In the genomic region with DNA sequence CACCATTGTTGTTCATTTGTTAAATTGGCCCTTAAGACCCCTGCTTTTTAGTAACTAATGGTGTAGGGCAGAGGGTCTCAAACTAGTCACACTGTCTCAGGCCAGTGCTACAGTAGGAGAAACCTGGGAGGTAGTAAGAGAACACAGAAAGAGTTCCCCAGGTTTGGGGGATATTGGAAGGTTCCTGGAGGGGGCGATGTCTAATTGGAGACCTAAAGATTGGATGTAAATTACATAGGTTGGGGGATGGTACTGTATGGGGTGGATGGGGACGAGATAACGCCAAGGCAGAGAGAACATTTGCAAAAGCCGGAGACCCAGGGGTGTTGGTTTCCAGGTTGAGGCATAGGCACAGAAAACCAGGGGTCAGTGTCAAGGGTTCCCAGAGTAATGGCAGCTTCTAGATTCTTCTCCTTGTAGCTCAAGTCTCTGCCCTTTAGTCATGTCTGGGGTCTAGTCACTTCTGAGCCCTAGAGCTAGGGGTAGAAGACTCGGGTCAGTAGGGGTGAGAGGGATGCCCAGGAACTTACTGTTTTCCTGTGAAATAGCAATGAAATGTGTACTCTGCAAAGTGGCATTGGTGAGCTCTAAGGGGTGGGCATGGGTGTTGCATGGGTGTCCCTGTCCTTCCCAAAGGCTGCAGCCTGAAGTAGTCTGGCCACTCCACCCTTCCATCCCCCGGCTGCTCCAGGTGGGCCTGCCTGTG, we compare ENCODE assay signal across 10 cellular contexts. TPM values are rescaled to one million over a fixed set of nuclear protein-coding genes. Genes with fewer than 3 reads are reported as not detected.
DNase-seq lines count a peak whose midpoint lies in the region; ATAC-seq and TF ChIP-seq lines count a peak whose summit lies in the region.
"Had no signal": no experiment of that assay in that cellular context is flagged by ENCODE, and none has a peak within 500 bp of the region (broad histone marks: within the 10 kb centered on the region; RNA-seq: fewer than 3 reads in every experiment).

No MANE protein-coding gene starts in this region.

- DNase-seq in Calu3: no peak
- no peak for DNase-seq in Panc1 (ENCODE audit: low read depth, low spot score)
- DNase-seq in effector memory CD4-positive, alpha-beta T cell: no peak
- no peak for DNase-seq in trophoblast cell
- no peak for DNase-seq in erythroblast (lab: John Stamatoyannopoulos, UW)
- DNase-seq in iPS-NIHi7 (ENCODE audit: extremely low spot score): no peak
- no peak for DNase-seq in Ammon's horn (ENCODE audit: low spot score)
- DNase-seq: NCI-H748 treated with DMSO at 0.1 percent for 48 hours had no signal

- H3K4me1 ChIP-seq in Panc1 (ENCODE audit: control insufficient read depth, insufficient read depth, low read length): peaks cover 16% of the 10 kb centered on the region
- H3K4me1 ChIP-seq in effector memory CD4-positive, alpha-beta T cell (ENCODE audit: control insufficient read depth, insufficient read depth, low read length, poor library complexity, severe bottlenecking): peaks cover 95% of the 10 kb centered on the region
- peaks cover 37 to 47% of the 10 kb centered on the region in 2 experiments for H3K4me1 ChIP-seq in trophoblast cell (ENCODE audit: control insufficient read depth in 1 of 2, insufficient read depth in 2 of 2, low read length in 2 of 2)

- peaks cover 9% of the 10 kb centered on the region for H3K36me3 Mint-ChIP-seq in Calu3 (ENCODE audit: insufficient read depth, unreplicated experiment)

- no peak overlapping the region for H3K23ac ChIP-seq in trophoblast cell (ENCODE audit: low read length)

- H2BK120ac ChIP-seq in trophoblast cell (ENCODE audit: insufficient read depth, low read length, poor library complexity): no peak overlapping the region

- TF ChIP-seq CTCF in Calu3 (IDR thresholded peaks at IDR 0.05; ENCODE audit: unreplicated experiment): no peak
- TF ChIP-seq CTCF in Panc1 (IDR thresholded peaks at IDR 0.05): no peak

- intact Hi-C loops in Calu3 (cut with micrococcal nuclease; ENCODE audit: unreplicated experiment): loop anchor here (5.0 kb wide), 1 partner anchor 36 kb away; no protein-coding TSS in a partner anchor
- intact Hi-C loops in Panc1 (cut with micrococcal nuclease; ENCODE audit: unreplicated experiment): no loop called here

- no peaks in the 10 kb centered on the region for H3K27me3 ChIP-seq in Panc1 (ENCODE audit: control insufficient read depth, insufficient read depth, low read length)
- no peaks in the 10 kb centered on the region for H3K27me3 ChIP-seq in effector memory CD4-positive, alpha-beta T cell (replicated peaks; ENCODE audit: control insufficient read depth, insufficient read depth, low read length, poor library complexity, severe bottlenecking)
- H3K27me3 ChIP-seq in trophoblast cell (ENCODE audit: insufficient read depth, low read length): no peaks in the 10 kb centered on the region

- H3K4me3 Mint-ChIP-seq in Calu3 (ENCODE audit: low read depth, unreplicated experiment): peak overlapping the region; percentile 19

- no peaks in the 10 kb centered on the region for H3K9me3 ChIP-seq in Panc1 (ENCODE audit: control insufficient read depth, insufficient read depth, low read depth, low read length)
- no peaks in the 10 kb centered on the region for H3K9me3 ChIP-seq in effector memory CD4-positive, alpha-beta T cell (ENCODE audit: control insufficient read depth, low read length)
- H3K9me3 ChIP-seq in trophoblast cell (ENCODE audit: insufficient read depth, low read depth, low read length): peaks cover 2% of the 10 kb centered on the region

- no peak overlapping the region for H3K27ac ChIP-seq in Panc1 (ENCODE audit: low read length)
- peak overlapping the region; percentile 59 for H3K27ac ChIP-seq in effector memory CD4-positive, alpha-beta T cell (ENCODE audit: insufficient read depth, low read length, poor library complexity, severe bottlenecking)
- no peak overlapping the region for H3K27ac ChIP-seq in trophoblast cell (ENCODE audit: low read depth, low read length)

- no peaks in the 10 kb centered on the region for H3K27me3 Mint-ChIP-seq in Calu3 (ENCODE audit: unreplicated experiment)
- H3K27me3 Mint-ChIP-seq: brain had no signal

- H3K4me1 Mint-ChIP-seq in Calu3 (ENCODE audit: low read depth, unreplicated experiment): peaks cover 42% of the 10 kb centered on the region

- H4K12ac ChIP-seq in trophoblast cell (ENCODE audit: low read depth, low read length): no peak overlapping the region

- no peaks in the 10 kb centered on the region for H3K36me3 ChIP-seq in Panc1 (ENCODE audit: control insufficient read depth, insufficient read depth, low read length)
- H3K36me3 ChIP-seq in effector memory CD4-positive, alpha-beta T cell (ENCODE audit: control insufficient read depth, insufficient read depth, low read length): peaks cover 10% of the 10 kb centered on the region
- peaks cover 39 to 46% of the 10 kb centered on the region in 2 experiments for H3K36me3 ChIP-seq in trophoblast cell (ENCODE audit: control insufficient read depth in 1 of 2, insufficient read depth in 2 of 2, low read length in 2 of 2)

- CTCF ChIA-PET in Calu3 (lab: Charles Lee) (interaction anchor here (0.6 to 1.3 kb wide), 8 partner anchors 9 to 575 kb away, joined by 3 to 5 read pairs (median 4); no protein-coding TSS in a partner anchor), Panc1 (lab: Charles Lee) (no interaction called here)

- no peak overlapping the region for H4K91ac ChIP-seq in trophoblast cell (ENCODE audit: low read depth, low read length)

- POLR2A ChIA-PET in Panc1 (lab: Charles Lee): no interaction called here

- H3K79me1 ChIP-seq in trophoblast cell (ENCODE audit: low read length): peaks cover 13% of the 10 kb centered on the region

- peak overlapping the region; percentile 30 for H3K4me2 ChIP-seq in trophoblast cell (ENCODE audit: low read length)

- in situ Hi-C loops in Panc1 (cut with HindIII; ENCODE audit: low pct_unique_long_range_greater_than_20kb, low sequenced_read_pairs): no loop called here

- WGBS in trophoblast cell (ENCODE audit: extremely low coverage, insufficient coverage, insufficient read length): no CpG with 5 or more reads among the region's 6 CpGs

- no peak overlapping the region for H4K8ac ChIP-seq in trophoblast cell (ENCODE audit: low read depth, low read length)

- H2AFZ ChIP-seq in trophoblast cell (ENCODE audit: insufficient read depth, low read length, poor library complexity): no peak overlapping the region

- peak overlapping the region; percentile 69 for H3K27ac Mint-ChIP-seq in Calu3 (ENCODE audit: unreplicated experiment)

- no peaks in the 10 kb centered on the region for H3K9me3 Mint-ChIP-seq in Calu3 (ENCODE audit: low read depth, unreplicated experiment)
- H3K9me3 Mint-ChIP-seq: brain had no signal

- ATAC-seq in Panc1: peak; percentile 41
- no peak for ATAC-seq in HG02970 (IDR thresholded peaks at IDR 0.05; ENCODE audit: low FRiP score, unreplicated experiment)

- H3K4me3 ChIP-seq in Panc1 (ENCODE audit: low read depth in 2 of 2, low read length in 2 of 2) (no peak overlapping the region), trophoblast cell (ENCODE audit: low read depth, low read length) (no peak overlapping the region)
- H3K4me3 ChIP-seq in effector memory CD4-positive, alpha-beta T cell (ENCODE audit: insufficient read depth, low read depth, low read length, poor library complexity, severe bottlenecking): peak overlapping the region; percentile 11

- H2AK5ac ChIP-seq in trophoblast cell (ENCODE audit: low read length): no peak overlapping the region

- no peak overlapping the region for H3K9ac ChIP-seq in trophoblast cell (ENCODE audit: low read length)

- H2BK5ac ChIP-seq in trophoblast cell (ENCODE audit: low read depth, low read length, poor library complexity): no peak overlapping the region

- BruUV-seq in Calu3 (replicated peaks; lab: Mats Ljungman, UMichigan) (no TSS peak), Panc1 (replicated peaks; lab: Mats Ljungman, UMichigan) (no TSS peak)

- H3K79me2 ChIP-seq in trophoblast cell (ENCODE audit: control insufficient read depth, insufficient read depth, low read length, poor library complexity): peaks cover 26% of the 10 kb centered on the region

- TF ChIP-seq POLR2A in erythroblast (IDR thresholded peaks at IDR 0.05; ENCODE audit: low read length): no peak

- peak overlapping the region; percentile 39 for H3K18ac ChIP-seq in trophoblast cell (ENCODE audit: low read length)

- peak overlapping the region; percentile 28 for H3K4ac ChIP-seq in trophoblast cell (ENCODE audit: low read depth, low read length)

- peak overlapping the region; percentile 5 for H2BK12ac ChIP-seq in trophoblast cell (ENCODE audit: low read length)

- no peak overlapping the region for H3K14ac ChIP-seq in trophoblast cell (ENCODE audit: low read length)

RNA-seq across cellular contexts. Expression of a gene that starts 21.8 kb away (rescaled TPM):
- total RNA-seq in Calu3 (2022): 39.0 and 53.6 TPM in 2 replicates
- 34.0 TPM for total RNA-seq in Panc1 (2021; ENCODE audit: unreplicated experiment)
- 27.0 TPM for polyA plus RNA-seq in Panc1 (2012; ENCODE audit: insufficient read length)
- polyA plus RNA-seq in trophoblast cell (2013): 54.5 and 57.2 TPM in 2 replicates
